Comparison of ENCODE assay signal across 16 cellular contexts in genomic region chr13:29402168-29402621, GRCh38.
DNase-seq lines count a peak whose midpoint lies in the region; ATAC-seq, FAIRE-seq and TF ChIP-seq lines count a peak whose summit lies in the region.
"Had no signal": no experiment of that assay in that cellular context is flagged by ENCODE, and none has a peak within 500 bp of the region (broad histone marks: within the 10 kb centered on the region; RNA-seq: fewer than 3 reads in every experiment).

No MANE protein-coding gene starts in this region.

- H3K27me3 Mint-ChIP-seq in astrocyte (ENCODE audit: low read depth, unreplicated experiment): peaks cover 6% of the 10 kb centered on the region
- H3K27me3 Mint-ChIP-seq in T-helper 17 cell: peaks cover 8% of the 10 kb centered on the region

- dilution Hi-C loops in IMR-90 (cut with HindIII; ENCODE audit: low sequenced_read_pairs, unreplicated experiment): no loop called here

- H3K36me3 Mint-ChIP-seq in astrocyte (ENCODE audit: low read depth, unreplicated experiment) (no peaks in the 10 kb centered on the region), T-helper 17 cell (ENCODE audit: low read depth) (no peaks in the 10 kb centered on the region)
- H3K36me3 Mint-ChIP-seq: naive B cell had no signal

- H3K4me3 ChIP-seq in IMR-90 (ENCODE audit: insufficient read depth, low read depth, low read length) (no peak overlapping the region), astrocyte (ENCODE audit: insufficient read depth, low read depth, low read length) (no peak overlapping the region)
- H3K4me3 ChIP-seq: adrenal gland had no signal

- intact Hi-C loops in IMR-90 (cut with micrococcal nuclease): no loop called here

- H4K20me1 ChIP-seq in IMR-90 (ENCODE audit: insufficient read depth, low read length) (no peaks in the 10 kb centered on the region), astrocyte (ENCODE audit: insufficient read depth, low read length) (no peaks in the 10 kb centered on the region)

- no peak overlapping the region for H2AK5ac ChIP-seq in IMR-90 (ENCODE audit: low read depth, low read length)

- H3K14ac ChIP-seq in IMR-90 (replicated peaks; ENCODE audit: low read depth, low read length): no peak overlapping the region

- H3K4me2 ChIP-seq in IMR-90 (ENCODE audit: low read depth, low read length): peak overlapping the region; percentile 83
- no peak overlapping the region for H3K4me2 ChIP-seq in astrocyte (ENCODE audit: low read length)

- H3K4ac ChIP-seq in IMR-90 (ENCODE audit: low read depth, low read length): no peak overlapping the region

- no peak overlapping the region for H2BK20ac ChIP-seq in IMR-90 (ENCODE audit: low read depth, low read length)

- no peak overlapping the region for H2BK15ac ChIP-seq in IMR-90 (ENCODE audit: low read depth, low read length)

- no peak overlapping the region for H2AK9ac ChIP-seq in IMR-90 (replicated peaks; ENCODE audit: low read depth, low read length, poor library complexity)

- H3K79me2 ChIP-seq in astrocyte (ENCODE audit: insufficient read depth, low read length): no peaks in the 10 kb centered on the region

- TF ChIP-seq CTCF in IMR-90 (conservative IDR thresholded peaks at IDR 0.05; ENCODE audit: low read depth, low read length) (no peak), astrocyte (IDR thresholded peaks at IDR 0.05; ENCODE audit: insufficient read depth, low read depth, low read length) (no peak)

- no peaks in the 10 kb centered on the region for H3K9me3 Mint-ChIP-seq in astrocyte (ENCODE audit: unreplicated experiment)
- H3K9me3 Mint-ChIP-seq: naive B cell; stimulated activated naive CD8-positive, alpha-beta T cell treated with anti-CD3 and anti-CD28 coated beads, Interleukin-15, amount 100 ng/mL, for 72 hours had no signal

- POLR2A ChIA-PET in IMR-90 (lab: Charles Lee; ENCODE audit: unreplicated experiment): no interaction called here

- no peak overlapping the region for H3K27ac Mint-ChIP-seq in astrocyte (ENCODE audit: unreplicated experiment)
- H3K27ac Mint-ChIP-seq in T-helper 17 cell: no peak overlapping the region
- H3K27ac Mint-ChIP-seq: naive B cell had no signal

- H4K91ac ChIP-seq in IMR-90 (ENCODE audit: insufficient read depth, low read depth, low read length): no peak overlapping the region

- DNase-seq in DMS153 treated with DMSO at 0.1 percent for 48 hours (lab: John Stamatoyannopoulos, UW; ENCODE audit: unreplicated experiment): peak; percentile 16
- peak; percentile 44 for DNase-seq in IMR-90
- DNase-seq in astrocyte (ENCODE audit: low read depth): peak; percentile 39
- DNase-seq in left kidney (ENCODE audit: low read depth, low spot score): peak; percentile 21
- no peak for DNase-seq in NCI-H524 treated with DMSO at 0.1 percent for 48 hours (lab: John Stamatoyannopoulos, UW)
- no peak for DNase-seq in T-helper 17 cell
- no peak for DNase-seq in NCI-H1436 treated with DMSO at 0.1 percent for 48 hours (lab: John Stamatoyannopoulos, UW)
- DNase-seq: activated CD8-positive, alpha-beta memory T cell treated with anti-CD3 and anti-CD28 coated beads, Interleukin-2, amount 50 U/mL, for 48 hours; adrenal gland; C1 segment of cervical spinal cord; naive B cell; NCI-H1105; NCI-H774; stimulated activated naive CD8-positive, alpha-beta T cell treated with anti-CD3 and anti-CD28 coated beads, Interleukin-15, amount 100 ng/mL, for 72 hours had no signal

- no peaks in the 10 kb centered on the region for H3K79me1 ChIP-seq in IMR-90 (ENCODE audit: low read depth in 1 of 2, low read length in 2 of 2)

- H3K4me1 ChIP-seq in IMR-90 (ENCODE audit: control insufficient read depth, insufficient read depth, low read length) (no peaks in the 10 kb centered on the region), astrocyte (ENCODE audit: insufficient read depth, low read length) (no peaks in the 10 kb centered on the region)
- H3K4me1 ChIP-seq: adrenal gland had no signal

- WGBS in IMR-90 (ENCODE audit: extremely low coverage in 2 of 2, insufficient read length in 1 of 2), 2 experiments: 0% methylated on average over 2 of the region's 5 CpGs; no CpG with 5 or more reads in 1 of the 2 experiments

- no peak overlapping the region for H2BK120ac ChIP-seq in IMR-90 (ENCODE audit: low read depth, low read length)

- no peak overlapping the region for H3K9ac ChIP-seq in IMR-90 (ENCODE audit: low read depth, low read length)
- H3K9ac ChIP-seq in astrocyte (ENCODE audit: low read length): no peak overlapping the region

- H3K9me1 ChIP-seq in IMR-90 (ENCODE audit: insufficient read depth, low read length): no peaks in the 10 kb centered on the region

- in situ Hi-C loops in IMR-90 (cut with MboI; ENCODE audit: low sequenced_read_pairs): no loop called here

- no TSS peak for BruUV-seq in IMR-90 (replicated peaks; lab: Mats Ljungman, UMichigan)

- no peak overlapping the region for H3K27ac ChIP-seq in IMR-90 (ENCODE audit: insufficient read depth, low read length)
- H3K27ac ChIP-seq in astrocyte (ENCODE audit: low read depth, low read length): no peak overlapping the region
- H3K27ac ChIP-seq: adrenal gland had no signal

- TF ChIP-seq POLR2A in IMR-90 (IDR thresholded peaks at IDR 0.05; ENCODE audit: low read depth, low read length): no peak

- no peak for FAIRE-seq in astrocyte (lab: Jason Lieb, UNC)

- no peak overlapping the region for H2AFZ ChIP-seq in IMR-90 (replicated peaks; ENCODE audit: low read length, poor library complexity)
- H2AFZ ChIP-seq in astrocyte (ENCODE audit: low read depth, low read length): no peak overlapping the region

- H2BK5ac ChIP-seq in IMR-90 (ENCODE audit: low read depth, low read length, poor library complexity, severe bottlenecking): no peak overlapping the region

- no peak overlapping the region for H3K56ac ChIP-seq in IMR-90 (ENCODE audit: extremely low read depth, insufficient read depth, low read length)

- H3K9me3 ChIP-seq in IMR-90 (ENCODE audit: control insufficient read depth, insufficient read depth, low read length) (no peaks in the 10 kb centered on the region), astrocyte (ENCODE audit: insufficient read depth, low read depth, low read length) (no peaks in the 10 kb centered on the region), T-helper 17 cell (ENCODE audit: control insufficient read depth, low read length, poor library complexity, severe bottlenecking) (no peaks in the 10 kb centered on the region)
- H3K9me3 ChIP-seq: adrenal gland had no signal

- H3K4me1 Mint-ChIP-seq in astrocyte (ENCODE audit: low read depth, unreplicated experiment): peaks cover 3% of the 10 kb centered on the region
- H3K4me1 Mint-ChIP-seq in T-helper 17 cell: peaks cover 3% of the 10 kb centered on the region
- H3K4me1 Mint-ChIP-seq: naive B cell; stimulated activated naive CD8-positive, alpha-beta T cell treated with anti-CD3 and anti-CD28 coated beads, Interleukin-15, amount 100 ng/mL, for 72 hours had no signal

- CTCF ChIA-PET in IMR-90 (lab: Yijun Ruan, JAX): no interaction called here

- TF ChIP-seq RAD21 in IMR-90 (IDR thresholded peaks at IDR 0.05; ENCODE audit: low read length): no peak

- ATAC-seq in IMR-90 (ENCODE audit: low read depth) (no peak), GM19351 (IDR thresholded peaks at IDR 0.05; ENCODE audit: unreplicated experiment) (no peak), T-helper 17 cell (no peak)
- ATAC-seq: HCT116; stimulated activated naive CD8-positive, alpha-beta T cell treated with anti-CD3 and anti-CD28 coated beads, Interleukin-15, amount 100 ng/mL, for 72 hours had no signal

- H4K8ac ChIP-seq in IMR-90 (ENCODE audit: low read depth in 2 of 2, low read length in 2 of 2): no peak overlapping the region

- no peak overlapping the region for H3K18ac ChIP-seq in IMR-90 (ENCODE audit: low read depth, low read length)

- H3K36me3 ChIP-seq in IMR-90 (ENCODE audit: control insufficient read depth, insufficient read depth, low read length) (no peaks in the 10 kb centered on the region), astrocyte (ENCODE audit: insufficient read depth, low read length) (no peaks in the 10 kb centered on the region)
- H3K36me3 ChIP-seq: adrenal gland had no signal

- H4K5ac ChIP-seq in IMR-90 (ENCODE audit: low read depth, low read length): no peak overlapping the region

- no peak overlapping the region for H3K23ac ChIP-seq in IMR-90 (ENCODE audit: low read depth, low read length)

- H3K27me3 ChIP-seq in IMR-90 (ENCODE audit: control insufficient read depth, insufficient read depth, low read length) (peaks cover 4% of the 10 kb centered on the region; the same call in 1 of the 2 replicates), astrocyte (ENCODE audit: insufficient read depth, low read length) (peaks cover 9% of the 10 kb centered on the region)
- H3K27me3 ChIP-seq: adrenal gland had no signal

- no peak overlapping the region for H3K4me3 Mint-ChIP-seq in astrocyte (ENCODE audit: unreplicated experiment)
- H3K4me3 Mint-ChIP-seq in T-helper 17 cell: no peak overlapping the region
- H3K4me3 Mint-ChIP-seq: naive B cell; stimulated activated naive CD8-positive, alpha-beta T cell treated with anti-CD3 and anti-CD28 coated beads, Interleukin-15, amount 100 ng/mL, for 72 hours had no signal

TF ChIP-seq in IMR-90, 13 proteins besides CTCF, POLR2A, EP300 and RAD21:
- TF ChIP-seq CEBPB (IDR thresholded peaks at IDR 0.05; ENCODE audit: low read depth, low read length) (no peak), USF2 (IDR thresholded peaks at IDR 0.05; ENCODE audit: low read depth, low read length) (no peak), FOS (IDR thresholded peaks at IDR 0.05; ENCODE audit: low read depth, low read length) (no peak)

Comparison
In these comparisons a context has a peak if more than half of its experiments do, and no peak if none do; other contexts are left out.
1. DNase-seq: peak in DMS153 treated with DMSO at 0.1 percent for 48 hours (single experiment), IMR-90 (single experiment), astrocyte (single experiment) and left kidney (single experiment); none in NCI-H524 treated with DMSO at 0.1 percent for 48 hours (single experiment), T-helper 17 cell (0 of 3) and NCI-H1436 treated with DMSO at 0.1 percent for 48 hours (single experiment).